24 cellular contexts compared by ENCODE assay signal in the genomic region with DNA sequence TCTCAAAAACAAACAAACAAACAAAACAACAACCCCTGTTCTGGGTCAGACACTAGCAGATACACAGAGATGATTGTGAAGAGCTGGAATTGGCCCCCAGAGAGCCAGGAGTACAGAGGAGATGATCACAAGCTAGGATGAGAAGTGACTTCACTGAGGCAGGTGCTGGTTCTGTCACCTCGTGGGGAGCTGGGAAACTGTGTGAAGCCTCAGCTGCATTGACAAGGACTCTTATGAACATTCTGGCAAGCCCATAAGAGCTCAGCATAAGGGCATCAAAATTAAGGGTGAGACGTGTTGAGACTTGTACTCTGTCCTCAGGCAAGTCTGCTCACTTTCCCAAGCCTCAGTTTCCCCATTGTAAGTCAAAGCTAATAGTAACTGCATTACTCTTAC. TPM values are rescaled to one million over a fixed set of nuclear protein-coding genes. Genes with fewer than 3 reads are reported as not detected.
A peak's percentile ranks its signal among the peaks of the same experiment; 100 is the strongest.
DNase-seq lines count a peak whose midpoint lies in the region; ATAC-seq, FAIRE-seq and TF ChIP-seq lines count a peak whose summit lies in the region.
"Had no signal": no experiment of that assay in that cellular context is flagged by ENCODE, and none has a peak within 500 bp of the region (broad histone marks: within the 10 kb centered on the region; RNA-seq: fewer than 3 reads in every experiment).

No MANE protein-coding gene starts in this region.

- 0 out of 2 replicates have a peak overlapping the region, but pooled peaks have one; percentile 43 for H2BK20ac ChIP-seq in H1 (ENCODE audit: low read length)

- H3K23ac ChIP-seq in H1 (ENCODE audit: insufficient read length): no peak overlapping the region

- peak overlapping the region; percentile 56; the same call in 1 of the 2 replicates for H2AK5ac ChIP-seq in H1 (ENCODE audit: low read depth, low read length)

- no peak for TF ChIP-seq EP300 in H1 (IDR thresholded peaks at IDR 0.05; ENCODE audit: borderline replicate concordance in 1 of 2, low read depth in 2 of 2, low read length in 2 of 2)
- TF ChIP-seq EP300 in stomach (IDR thresholded peaks at IDR 0.05): no peak

- no peak overlapping the region for H3K4me3 ChIP-seq in heart right ventricle
- no peak overlapping the region for H3K4me3 ChIP-seq in H1 (ENCODE audit: extremely low read depth in 1 of 4, insufficient read depth in 2 of 4, low read depth in 3 of 4, low read length in 4 of 4)
- no peak overlapping the region for H3K4me3 ChIP-seq in stomach
- H3K4me3 ChIP-seq: coronary artery had no signal

- ATAC-seq in heart right ventricle: no peak
- no peak for ATAC-seq in GM18511 (IDR thresholded peaks at IDR 0.05; ENCODE audit: unreplicated experiment)
- no peak for ATAC-seq in HG03378 (IDR thresholded peaks at IDR 0.05; ENCODE audit: unreplicated experiment)
- no peak for ATAC-seq in HG03135 (IDR thresholded peaks at IDR 0.05; ENCODE audit: unreplicated experiment)
- ATAC-seq: activated naive CD4-positive, alpha-beta T cell treated with anti-CD3 and anti-CD28 coated beads, Interleukin-2, amount 50 U/mL, for 72 hours; naive thymus-derived CD8-positive, alpha-beta T cell; stimulated activated naive CD8-positive, alpha-beta T cell treated with anti-CD3 and anti-CD28 coated beads, Interleukin-15, amount 100 ng/mL, for 72 hours had no signal

- H4K5ac ChIP-seq in H1 (ENCODE audit: insufficient read length, low read depth, low read length): no peak overlapping the region

- H3K4me2 ChIP-seq in H1 (ENCODE audit: insufficient read depth in 1 of 2, low read depth in 2 of 2, low read length in 2 of 2): no peak overlapping the region

- no peak overlapping the region for H2AFZ ChIP-seq in H1 (ENCODE audit: low read length)
- H2AFZ ChIP-seq: parathyroid adenoma had no signal

- no peak overlapping the region for H3K9ac ChIP-seq in H1 (replicated peaks in 1 of 4; ENCODE audit: extremely low read depth in 1 of 4, low read depth in 3 of 4, low read length in 3 of 4)
- H3K9ac ChIP-seq: parathyroid adenoma had no signal

- no peak overlapping the region for H2BK120ac ChIP-seq in H1 (replicated peaks; ENCODE audit: low read depth, low read length)

- TF ChIP-seq CTCF in heart right ventricle (IDR thresholded peaks at IDR 0.05): no peak
- TF ChIP-seq CTCF in H1 (IDR thresholded peaks at IDR 0.05; ENCODE audit: control extremely low read depth in 1 of 3, insufficient read depth in 1 of 3, low read depth in 1 of 3, low read length in 3 of 3): no peak
- TF ChIP-seq CTCF in stomach (IDR thresholded peaks at IDR 0.05): no peak

- H3K27ac ChIP-seq in heart right ventricle: peak overlapping the region in 6 of 10 donors; percentile 18 to 96 (median 92)
- H3K27ac ChIP-seq in KOPT-K1 (ENCODE audit: low read depth, low read length, poor library complexity, severe bottlenecking): peak overlapping the region; percentile 51
- H3K27ac ChIP-seq in H1 (ENCODE audit: low read depth, low read length): no peak overlapping the region
- peak overlapping the region in 3 of 5 donors; percentile 62 to 97 (median 93) for H3K27ac ChIP-seq in stomach
- H3K27ac ChIP-seq: brain microvascular endothelial cell, coronary artery, HL-60, parathyroid adenoma had no signal

- H4K8ac ChIP-seq in H1 (ENCODE audit: extremely low read depth, insufficient read depth, low read length): no peak overlapping the region

- no peaks in the 10 kb centered on the region for H4K20me1 ChIP-seq in H1 (replicated peaks in 1 of 2; ENCODE audit: control insufficient read depth in 1 of 2, insufficient read depth in 2 of 2, low read length in 2 of 2)

- H3K56ac ChIP-seq in H1 (replicated peaks; ENCODE audit: insufficient read length, low read depth, low read length): no peak overlapping the region

- no peak overlapping the region for H2BK5ac ChIP-seq in H1 (ENCODE audit: low read depth, low read length)

- FAIRE-seq in H1 (lab: Jason Lieb, UNC): no peak
- FAIRE-seq: endometrium, G401.6, H54 had no signal

- DNase-seq in heart right ventricle (no peak), cardiac septum (ENCODE audit: low spot score) (no peak), H1 (ENCODE audit: low read depth in 1 of 2, low spot score in 2 of 2) (no peak), stomach (no peak)
- DNase-seq: activated CD4-positive, alpha-beta T cell treated with anti-CD3 and anti-CD28 coated beads, Interleukin-2, amount 50 U/mL, for 4 hours; activated T-cell treated with anti-CD3 and anti-CD28 coated beads, Interleukin-2, amount 50 U/mL, for 24 hours; AML-193; brain microvascular endothelial cell; naive thymus-derived CD8-positive, alpha-beta T cell; NCI-H187 treated with DMSO at 0.1 percent for 48 hours; NCI-H446 treated with DMSO at 0.1 percent for 48 hours; stimulated activated naive CD8-positive, alpha-beta T cell treated with anti-CD3 and anti-CD28 coated beads, Interleukin-15, amount 100 ng/mL, for 72 hours; SW 1271 had no signal

- H2BK15ac ChIP-seq in H1 (ENCODE audit: low read length): peak overlapping the region; percentile 99

- 57 to 65% methylated on average over 2 of the region's 2 CpGs for WGBS in heart right ventricle, 2 donors
- 85% methylated on average over 2 of the region's 2 CpGs; no CpG with 5 or more reads in 1 of the 2 experiments for WGBS in H1 (ENCODE audit: extremely low coverage in 1 of 2, insufficient coverage in 1 of 2, insufficient read length in 1 of 2, insufficient replicate concordance in 2 of 2, low coverage in 1 of 2, low lambda C conversion rate in 2 of 2, missing lambda C conversion rate in 1 of 2), 2 experiments
- 64 to 74% (median 67%) methylated on average over 2 of the region's 2 CpGs for WGBS in stomach, 5 donors

- POLR2A ChIA-PET in H1 (lab: Charles Lee; ENCODE audit: partially characterized antibody): interaction anchor here (0.8 to 5.8 kb wide), 9 partner anchors 9 to 143 kb away, joined by 3 to 61 read pairs (median 5); partner anchors contain the start of gene PTP4A2

- H3K27me3 ChIP-seq in heart right ventricle (no peaks in the 10 kb centered on the region), H1 (replicated peaks in 1 of 4; ENCODE audit: control insufficient read depth in 3 of 4, extremely low read depth in 1 of 4, insufficient read depth in 3 of 4, low read length in 3 of 4) (no peaks in the 10 kb centered on the region), stomach (no peaks in the 10 kb centered on the region)
- H3K27me3 ChIP-seq: brain microvascular endothelial cell had no signal

- H3K36me3 ChIP-seq in heart right ventricle (no peaks in the 10 kb centered on the region), KOPT-K1 (ENCODE audit: insufficient read depth, low read length) (no peaks in the 10 kb centered on the region), H1 (ENCODE audit: control insufficient read depth in 2 of 4, insufficient read depth in 4 of 4, low read length in 3 of 4) (no peaks in the 10 kb centered on the region), stomach (no peaks in the 10 kb centered on the region)
- H3K36me3 ChIP-seq: brain microvascular endothelial cell had no signal

- no peak for TF ChIP-seq RAD21 in H1 (IDR thresholded peaks at IDR 0.05 in 1 of 2, conservative IDR thresholded peaks at IDR 0.05 in 1 of 2; ENCODE audit: low read depth in 2 of 2, low read length in 2 of 2)

- H3K4me1 ChIP-seq in heart right ventricle (peaks cover 13 to 71% (median 37%) of the 10 kb centered on the region in 9 donors), H1 (replicated peaks in 1 of 4; ENCODE audit: control insufficient read depth in 3 of 4, insufficient read depth in 4 of 4, low read length in 3 of 4) (peaks cover 7 to 19% (median 12%) of the 10 kb centered on the region in 4 experiments; a peak in 6 of 7 replicates), stomach (peaks cover 40 to 65% (median 43%) of the 10 kb centered on the region in 4 donors)

- H3K14ac ChIP-seq in H1 (ENCODE audit: insufficient read length): no peak overlapping the region

- peak overlapping the region; percentile 52 for H4K91ac ChIP-seq in H1 (replicated peaks; ENCODE audit: insufficient read length, low read length)

- H3K4ac ChIP-seq in H1 (replicated peaks; ENCODE audit: insufficient read length, low read depth, low read length): no peak overlapping the region

- CTCF ChIA-PET in H1 (lab: Charles Lee; ENCODE audit: partially characterized antibody): interaction anchor here (0.7 to 2.5 kb wide), 9 partner anchors 10 to 186 kb away, joined by 3 to 12 read pairs (median 6); partner anchors contain the start of genes PTP4A2 and SPOCD1

- H3K9me3 ChIP-seq in heart right ventricle (no peaks in the 10 kb centered on the region), KOPT-K1 (ENCODE audit: insufficient read depth, low read length, poor library complexity, severe bottlenecking) (no peaks in the 10 kb centered on the region), H1 (ENCODE audit: insufficient read depth in 2 of 2, low read depth in 1 of 2, low read length in 1 of 2) (no peaks in the 10 kb centered on the region), stomach (no peaks in the 10 kb centered on the region)

- H3K18ac ChIP-seq in H1 (ENCODE audit: extremely low read depth, low read length): no peak overlapping the region

- H3K79me1 ChIP-seq in H1 (ENCODE audit: low read depth, low read length): no peaks in the 10 kb centered on the region

- H3K79me2 ChIP-seq in H1 (ENCODE audit: control insufficient read depth in 1 of 2, insufficient read depth in 2 of 2, low read length in 2 of 2): no peaks in the 10 kb centered on the region
- H3K79me2 ChIP-seq: parathyroid adenoma had no signal

- H3K23me2 ChIP-seq in H1 (ENCODE audit: low read depth, low read length): no peaks in the 10 kb centered on the region; the same call in 1 of the 2 replicates

- intact Hi-C loops in heart right ventricle (cut with DNase I): loop anchor here in 1 of 10 donors (10.0 kb wide), 1 partner anchor 288 kb away; no protein-coding TSS in a partner anchor
- intact Hi-C loops in cardiac septum (cut with DNase I): no loop called here
- intact Hi-C loops in stomach (cut with DNase I; ENCODE audit: low total_unique reads): no loop called here

- 0 out of 2 replicates have a peak overlapping the region, but pooled peaks have one; percentile 12 for H2BK12ac ChIP-seq in H1 (ENCODE audit: low read depth, low read length)

- TF ChIP-seq POLR2A in H1 (IDR thresholded peaks at IDR 0.05; ENCODE audit: control extremely low read depth in 1 of 2, low read depth in 2 of 2, low read length in 2 of 2) (no peak), stomach (IDR thresholded peaks at IDR 0.05) (no peak)

RNA-seq across cellular contexts. Expression of gene PTP4A2, which starts 14.7 kb away (rescaled TPM):
- total RNA-seq in heart right ventricle (100 to 1,000 TPM; 206 to 506 (median 236) TPM), cardiac septum (216 TPM), stomach (100 to 1,000 TPM in 3 of 5 donors, 10 to 100 TPM in 2; 81.7 to 330 (median 218) TPM)
- polyA plus RNA-seq in heart right ventricle (100 to 1,000 TPM in 1 of 2 donors, 10 to 100 TPM in 1; 49.5 to 154 TPM), H1 (2011; rRNA removed) (39.1 and 87.4 TPM in 2 replicates), stomach (100 to 1,000 TPM in 2 of 3 donors, 10 to 100 TPM in 1; 78.6 to 182 (median 153) TPM)
- 167 and 214 TPM in 2 replicates for total RNA-seq in H1 (2021; fragmentation: NEBNext Ultra II Directional; extraction: Animal tissue kit (Norgen Biotek cat#: 25700))
- 92.5 TPM for polyA plus RNA-seq in H1 (2011; cell fraction: cytosol; rRNA removed)
- 67.4 TPM for polyA plus RNA-seq in H1 (2011; cell fraction: nucleus; rRNA removed)
- polyA plus RNA-seq in H1 (2012, experiment 1 of 2): 138 to 236 TPM (median 166 TPM) in 4 replicates
- polyA plus RNA-seq in H1 (2012, experiment 2 of 2): 38.0 TPM
- polyA plus RNA-seq in H1 (2013, experiment 1 of 2): 296 TPM
- polyA plus RNA-seq in H1 (2013, experiment 2 of 2): 306 TPM
- polyA minus RNA-seq in H1 (2011; rRNA and poly(A)+ RNA removed): 197 and 236 TPM in 2 replicates
- 146 TPM for polyA minus RNA-seq in H1 (2011; cell fraction: cytosol; rRNA and poly(A)+ RNA removed)
- polyA minus RNA-seq in H1 (2011; cell fraction: nucleus; rRNA and poly(A)+ RNA removed): 133 TPM
